ENCODE assay signal across 21 cellular contexts in the genomic region with DNA sequence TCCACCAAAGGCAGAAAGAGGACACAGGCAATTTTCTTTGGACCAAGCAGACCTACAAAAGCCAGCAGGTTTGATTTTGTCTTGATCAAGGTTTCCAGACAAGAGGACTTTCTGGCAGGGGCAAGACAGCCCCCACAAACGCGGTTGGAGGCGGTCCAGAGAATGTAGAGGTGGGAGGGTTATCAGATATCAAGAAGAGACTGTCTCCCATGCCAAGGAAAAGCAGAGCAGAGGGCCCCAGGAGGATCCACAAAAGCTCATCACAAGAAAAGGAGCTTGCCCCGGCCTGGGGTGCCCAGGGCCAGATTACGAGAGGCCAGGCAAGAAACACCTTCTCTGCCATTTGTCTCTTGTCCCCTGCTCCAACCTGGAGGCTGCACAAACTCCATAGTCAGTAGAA.
DNase-seq lines count a peak whose midpoint lies in the region; ATAC-seq, FAIRE-seq and TF ChIP-seq lines count a peak whose summit lies in the region.
"Had no signal": no experiment of that assay in that cellular context is flagged by ENCODE, and none has a peak within 500 bp of the region (broad histone marks: within the 10 kb centered on the region; RNA-seq: fewer than 3 reads in every experiment).

No MANE protein-coding gene starts in this region.

- H3K4me3 ChIP-seq in astrocyte (ENCODE audit: insufficient read depth, low read depth, low read length): no peak overlapping the region
- H3K4me3 ChIP-seq in gastrocnemius medialis: no peak overlapping the region
- H3K4me3 ChIP-seq: GM23338 had no signal

- H3K36me3 Mint-ChIP-seq in astrocyte (ENCODE audit: low read depth, unreplicated experiment) (peaks cover 3% of the 10 kb centered on the region), nephron (ENCODE audit: low read depth) (no peaks in the 10 kb centered on the region)
- H3K36me3 Mint-ChIP-seq: CD4-positive, alpha-beta memory T cell had no signal

- H4K20me1 ChIP-seq in astrocyte (ENCODE audit: insufficient read depth, low read length): no peaks in the 10 kb centered on the region

- peaks cover 15% of the 10 kb centered on the region for H3K9me3 Mint-ChIP-seq in astrocyte (ENCODE audit: unreplicated experiment)
- peaks cover 13% of the 10 kb centered on the region for H3K9me3 Mint-ChIP-seq in nephron
- H3K9me3 Mint-ChIP-seq: GM23338 had no signal

- DNase-seq in cardiac septum (ENCODE audit: low spot score): peak; percentile 53
- no peak for DNase-seq in Right ventricle myocardium superior
- DNase-seq in astrocyte (ENCODE audit: low read depth): no peak
- DNase-seq in gastrocnemius medialis: no peak
- DNase-seq in KBM-7: no peak
- no peak for DNase-seq in NCI-H1105 treated with DMSO at 0.1 percent for 48 hours (lab: John Stamatoyannopoulos, UW)
- DNase-seq in C1 segment of cervical spinal cord (lab: John Stamatoyannopoulos, UW): no peak
- DNase-seq: 8988T; ACHN; CD4-positive, alpha-beta memory T cell; DMS153; DMS79 treated with DMSO at 0.1 percent for 48 hours; EL; H7 had no signal

- H3K4me2 ChIP-seq in astrocyte (ENCODE audit: low read length): no peak overlapping the region
- H3K4me2 ChIP-seq: GM23338 had no signal

- H3K4me3 Mint-ChIP-seq in astrocyte (ENCODE audit: unreplicated experiment) (no peak overlapping the region), nephron (peak overlapping the region in 1 of 3 experiments; percentile 0)
- H3K4me3 Mint-ChIP-seq: B cell; CD4-positive, alpha-beta memory T cell; GM23338 had no signal

- H3K4me1 ChIP-seq in astrocyte (ENCODE audit: insufficient read depth, low read length) (peaks cover 26% of the 10 kb centered on the region), gastrocnemius medialis (peaks cover 0 to 7% of the 10 kb centered on the region in 2 donors)

- no peak overlapping the region for H3K9ac ChIP-seq in astrocyte (ENCODE audit: low read length)

- H3K27me3 Mint-ChIP-seq in astrocyte (ENCODE audit: low read depth, unreplicated experiment) (no peaks in the 10 kb centered on the region), nephron (ENCODE audit: low read depth) (peaks cover 7% of the 10 kb centered on the region)
- H3K27me3 Mint-ChIP-seq: B cell; CD4-positive, alpha-beta memory T cell had no signal

- no peak for TF ChIP-seq POLR2A in gastrocnemius medialis (IDR thresholded peaks at IDR 0.05)

- no peak for TF ChIP-seq CTCF in astrocyte (IDR thresholded peaks at IDR 0.05; ENCODE audit: insufficient read depth, low read depth, low read length)
- TF ChIP-seq CTCF in nephron (IDR thresholded peaks at IDR 0.05; ENCODE audit: unreplicated experiment in 3 of 3): no peak
- no peak for TF ChIP-seq CTCF in gastrocnemius medialis (IDR thresholded peaks at IDR 0.05 in 4 of 5, conservative IDR thresholded peaks at IDR 0.05 in 1 of 5)

- H3K4me1 Mint-ChIP-seq in astrocyte (ENCODE audit: low read depth, unreplicated experiment) (peaks cover 45% of the 10 kb centered on the region), nephron (peaks cover 68% of the 10 kb centered on the region)
- H3K4me1 Mint-ChIP-seq: B cell; CD4-positive, alpha-beta memory T cell; GM23338 had no signal

- no peak for ATAC-seq in Right ventricle myocardium superior (ENCODE audit: poor library complexity)
- ATAC-seq in gastrocnemius medialis: no peak
- ATAC-seq: GM23338 had no signal

- no peaks in the 10 kb centered on the region for H3K79me2 ChIP-seq in astrocyte (ENCODE audit: insufficient read depth, low read length)

- no peak for FAIRE-seq in astrocyte (lab: Jason Lieb, UNC)
- FAIRE-seq: D721Med, G401.6, GM12891 had no signal

- in situ Hi-C loops in gastrocnemius medialis (cut with MboI; ENCODE audit: low sequenced_read_pairs in 4 of 4) (loop anchor here in 1 of 4 donors (10.0 to 25.0 kb wide), 2 partner anchors 127 to 381 kb away; no protein-coding TSS in a partner anchor), KBM-7 (cut with MboI; ENCODE audit: low pct_unique_long_range_greater_than_20kb, low sequenced_read_pairs) (no loop called here)

- H3K9me3 ChIP-seq in astrocyte (ENCODE audit: insufficient read depth, low read depth, low read length) (no peaks in the 10 kb centered on the region), gastrocnemius medialis (no peaks in the 10 kb centered on the region)

- intact Hi-C loops in cardiac septum (cut with DNase I) (no loop called here), Right ventricle myocardium superior (cut with DNase I) (no loop called here), gastrocnemius medialis (cut with DNase I; ENCODE audit: low total_unique reads) (loop anchor here (10.0 kb wide), 2 partner anchors 83 to 393 kb away; no protein-coding TSS in a partner anchor)

- no peaks in the 10 kb centered on the region for H3K27me3 ChIP-seq in astrocyte (ENCODE audit: insufficient read depth, low read length)
- H3K27me3 ChIP-seq in gastrocnemius medialis: no peaks in the 10 kb centered on the region

- H3K36me3 ChIP-seq in astrocyte (ENCODE audit: insufficient read depth, low read length) (no peaks in the 10 kb centered on the region), gastrocnemius medialis (no peaks in the 10 kb centered on the region)

- no peak overlapping the region for H3K27ac ChIP-seq in astrocyte (ENCODE audit: low read depth, low read length)
- H3K27ac ChIP-seq in gastrocnemius medialis: peak overlapping the region in 3 of 4 donors; percentile 7 to 50 (median 50)
- H3K27ac ChIP-seq: C4-2B had no signal

- H3K27ac Mint-ChIP-seq in astrocyte (ENCODE audit: unreplicated experiment): peak overlapping the region; percentile 90
- H3K27ac Mint-ChIP-seq in nephron: peak overlapping the region; percentile 59 to 96 (median 93)
- H3K27ac Mint-ChIP-seq: B cell; CD4-positive, alpha-beta memory T cell; GM23338 had no signal

- no peak overlapping the region for H2AFZ ChIP-seq in astrocyte (ENCODE audit: low read depth, low read length)
- H2AFZ ChIP-seq: GM23338 had no signal
